1 cellular context compared by ENCODE assay signal in genomic region chr11:64835616-64836447, GRCh38.
TF ChIP-seq lines count a peak whose summit lies in the region.

No MANE protein-coding gene starts in this region.

TF ChIP-seq in K562, 482 proteins besides CTCF, POLR2A, EP300 and RAD21:
- TF ChIP-seq POLR2G (IDR thresholded peaks at IDR 0.05; ENCODE audit: low read depth, low read length), result peak; percentile 46
- TF ChIP-seq KAT8 (IDR thresholded peaks at IDR 0.05; ENCODE audit: low read depth), result no peak
- TF ChIP-seq RBFOX2 (IDR thresholded peaks at IDR 0.05; ENCODE audit: low read depth, low read length), result 0 out of 2 replicates have a peak, but pooled peaks have one; percentile 9
